ENCODE assay signal across 21 cellular contexts in the genomic region with DNA sequence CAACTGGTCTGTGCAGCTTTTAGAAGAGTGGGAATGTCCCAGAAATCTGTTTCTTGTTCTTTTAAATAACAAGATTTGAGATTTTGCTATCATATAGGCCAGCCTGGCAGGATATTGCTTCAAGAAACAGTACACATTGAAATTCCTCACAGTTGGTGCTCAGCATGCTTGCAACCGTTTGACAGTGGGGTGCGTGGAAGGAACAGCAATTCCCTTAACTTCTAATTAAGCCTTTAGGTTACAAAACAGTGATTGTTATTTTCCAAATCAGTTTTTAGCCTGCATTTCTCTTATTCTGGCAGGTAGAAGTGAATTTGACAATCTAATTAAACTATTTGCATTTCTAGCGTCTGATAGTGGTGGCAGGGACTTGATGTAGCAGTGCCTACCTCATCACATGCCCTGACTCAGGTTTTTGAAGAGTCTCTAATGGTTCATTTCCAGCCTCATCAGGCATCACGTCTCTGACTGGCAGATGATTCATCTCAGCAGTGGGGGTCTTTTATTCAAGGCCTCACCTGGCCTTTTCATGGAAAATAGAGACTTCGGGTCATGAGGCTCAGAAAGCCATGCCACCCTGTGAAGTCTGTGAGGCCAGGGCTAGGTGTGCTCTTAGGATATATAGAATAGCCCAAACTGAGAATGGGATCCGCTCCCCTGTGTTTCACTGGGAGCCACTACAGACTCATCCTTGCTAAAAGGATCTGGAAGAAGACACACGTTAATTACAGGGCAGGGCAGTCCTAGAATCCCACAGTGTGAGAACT. TPM values are rescaled to one million over a fixed set of nuclear protein-coding genes. Genes with fewer than 3 reads are reported as not detected.
DNase-seq lines count a peak whose midpoint lies in the region; TF ChIP-seq lines count a peak whose summit lies in the region.
"Had no signal": no experiment of that assay in that cellular context is flagged by ENCODE, and none has a peak within 500 bp of the region (broad histone marks: within the 10 kb centered on the region; RNA-seq: fewer than 3 reads in every experiment).

No MANE protein-coding gene starts in this region.

- H3K27me3 Mint-ChIP-seq in neural progenitor cell (ENCODE audit: insufficient read depth, low read depth), result no peaks in the 10 kb centered on the region

- dilution Hi-C loops in mammary epithelial cell (cut with HindIII; ENCODE audit: low sequenced_read_pairs), result no loop called here

- H3K36me3 Mint-ChIP-seq in neural progenitor cell, result no peaks in the 10 kb centered on the region
- H3K36me3 Mint-ChIP-seq: CD14-positive monocyte had no signal

- DNase-seq in G401 (ENCODE audit: low spot score) (peak; percentile 64), NCI-H526 (lab: John Stamatoyannopoulos, UW) (peak; percentile 18 to 51), cerebellar cortex (ENCODE audit: low spot score) (peak; percentile 59), neural progenitor cell (ENCODE audit: low spot score) (peak; percentile 4), tibial artery (no peak), mammary epithelial cell (no peak), NOMO-1 (lab: John Stamatoyannopoulos, UW; ENCODE audit: unreplicated experiment in 2 of 2) (no peak), NCI-H2196 treated with DMSO at 0.1 percent for 48 hours (lab: John Stamatoyannopoulos, UW; ENCODE audit: unreplicated experiment) (no peak)
- DNase-seq: DMS53, GOT3, Kasumi-1, NCI-H1694 treated with DMSO at 0.1 percent for 48 hours, NCI-H2107, NCI-H226, NCI-H510A treated with DMSO at 0.1 percent for 48 hours, Right ventricle myocardium superior, SW 1271, T-helper 2 cell had no signal

- H3K27ac ChIP-seq in neural progenitor cell, result no peak overlapping the region
- H3K27ac ChIP-seq in tibial artery, result no peak overlapping the region
- H3K27ac ChIP-seq in mammary epithelial cell (ENCODE audit: insufficient read depth, low read depth, low read length), result no peak overlapping the region

- H3K4me2 ChIP-seq in neural progenitor cell (no peak overlapping the region), mammary epithelial cell (ENCODE audit: insufficient read depth, low read depth, low read length) (no peak overlapping the region)

- H3K27me3 ChIP-seq in neural progenitor cell (no peaks in the 10 kb centered on the region), tibial artery (no peaks in the 10 kb centered on the region), mammary epithelial cell (ENCODE audit: insufficient read depth, low read length) (no peaks in the 10 kb centered on the region)

- H3K9ac ChIP-seq in neural progenitor cell (no peak overlapping the region), mammary epithelial cell (ENCODE audit: insufficient read depth, low read length) (no peak overlapping the region)

- H3K4me1 Mint-ChIP-seq in neural progenitor cell, result peaks cover 14% of the 10 kb centered on the region
- H3K4me1 Mint-ChIP-seq: B cell had no signal

- intact Hi-C loops in tibial artery (cut with DNase I; ENCODE audit: low total_unique reads), result no loop called here
- intact Hi-C loops in mammary epithelial cell (cut with micrococcal nuclease), result no loop called here

- H3K27ac Mint-ChIP-seq in neural progenitor cell, result no peak overlapping the region
- H3K27ac Mint-ChIP-seq: B cell, CD14-positive monocyte had no signal

- H3F3A ChIP-seq in neural progenitor cell (ENCODE audit: low read depth), result peaks cover 5% of the 10 kb centered on the region

- H3K36me3 ChIP-seq in neural progenitor cell (no peaks in the 10 kb centered on the region), tibial artery (no peaks in the 10 kb centered on the region), mammary epithelial cell (ENCODE audit: insufficient read depth, low read length) (no peaks in the 10 kb centered on the region)

- WGBS in mammary epithelial cell (ENCODE audit: low coverage, missing lambda C conversion rate), result 63% methylated on average over 6 of the region's 7 CpGs

- H3K79me2 ChIP-seq in neural progenitor cell (ENCODE audit: low read depth), result no peaks in the 10 kb centered on the region
- H3K79me2 ChIP-seq in mammary epithelial cell (ENCODE audit: insufficient read depth, low read length), result no peaks in the 10 kb centered on the region

- H3K9me3 Mint-ChIP-seq in neural progenitor cell, result peaks cover 5% of the 10 kb centered on the region

- TF ChIP-seq CTCF in neural progenitor cell (IDR thresholded peaks at IDR 0.05), result no peak
- no peak for TF ChIP-seq CTCF in tibial artery (IDR thresholded peaks at IDR 0.05)
- no peak for TF ChIP-seq CTCF in mammary epithelial cell (conservative IDR thresholded peaks at IDR 0.05 in 1 of 2, IDR thresholded peaks at IDR 0.05 in 1 of 2; ENCODE audit: extremely low read depth in 1 of 2, insufficient read depth in 1 of 2, low read depth in 1 of 2, low read length in 2 of 2)

- H2AFZ ChIP-seq in neural progenitor cell (replicated peaks) (no peak overlapping the region), mammary epithelial cell (ENCODE audit: low read depth, low read length) (no peak overlapping the region)

- H4K20me1 ChIP-seq in neural progenitor cell (ENCODE audit: low read depth) (no peaks in the 10 kb centered on the region), mammary epithelial cell (ENCODE audit: insufficient read depth, low read length) (no peaks in the 10 kb centered on the region)

- no peak overlapping the region for H3K4me3 Mint-ChIP-seq in neural progenitor cell
- H3K4me3 Mint-ChIP-seq: B cell, CD14-positive monocyte had no signal

- H3K4me3 ChIP-seq in neural progenitor cell (no peak overlapping the region), tibial artery (no peak overlapping the region), mammary epithelial cell (replicated peaks in 1 of 3; ENCODE audit: insufficient read depth in 1 of 3, low read depth in 2 of 3, low read length in 3 of 3) (no peak overlapping the region)

- no TSS peak for BruUV-seq in mammary epithelial cell (replicated peaks; lab: Mats Ljungman, UMichigan)

- H3K4me1 ChIP-seq in neural progenitor cell (peaks cover 1% of the 10 kb centered on the region), tibial artery (no peaks in the 10 kb centered on the region), mammary epithelial cell (ENCODE audit: insufficient read depth, low read length) (no peaks in the 10 kb centered on the region)

- CTCF ChIA-PET in mammary epithelial cell (lab: Charles Lee; ENCODE audit: low non-redundant PET), result no interaction called here

- in situ Hi-C loops in G401 (cut with HindIII; ENCODE audit: low sequenced_read_pairs), result no loop called here
- in situ Hi-C loops in mammary epithelial cell (cut with MboI; ENCODE audit: low sequenced_read_pairs in 2 of 2), result no loop called here

- H3K9me3 ChIP-seq in neural progenitor cell (ENCODE audit: low read depth) (no peaks in the 10 kb centered on the region), tibial artery (no peaks in the 10 kb centered on the region), mammary epithelial cell (replicated peaks; ENCODE audit: insufficient read depth, low read length) (no peaks in the 10 kb centered on the region)

RNA-seq across cellular contexts. Expression of gene PPEF1, which starts 50.9 kb away (rescaled TPM):
- total RNA-seq in G401 (2014; rRNA removed; shearing (Covaris generic)), result not detected in 2 replicates
- total RNA-seq in neural progenitor cell (ENCODE audit: low replicate concordance) (0.26 and 0.34 TPM in 2 replicates), mammary epithelial cell (not detected)
- not detected for polyA plus RNA-seq in mammary epithelial cell
- not detected for polyA minus RNA-seq in mammary epithelial cell
- total RNA-seq: A172 had no signal

Comparison
In these comparisons a context has a peak if more than half of its experiments do, and no peak if none do; other contexts are left out.
1. DNase-seq: peak in G401 (single experiment), NCI-H526 (2 of 2), cerebellar cortex (single experiment) and neural progenitor cell (single experiment); none in tibial artery (0 of 2), mammary epithelial cell (single experiment), NOMO-1 (0 of 2) and NCI-H2196 treated with DMSO at 0.1 percent for 48 hours (single experiment).